29 cellular contexts compared by ENCODE assay signal in genomic region chr5:438481-438981, GRCh38. TPM values are rescaled to one million over a fixed set of nuclear protein-coding genes. Genes with fewer than 3 reads are reported as not detected.
DNase-seq lines count a peak whose midpoint lies in the region; ATAC-seq and TF ChIP-seq lines count a peak whose summit lies in the region.
"Had no signal": no experiment of that assay in that cellular context is flagged by ENCODE, and none has a peak within 500 bp of the region (broad histone marks: within the 10 kb centered on the region; RNA-seq: fewer than 3 reads in every experiment).

No MANE protein-coding gene starts in this region.

- CTCF ChIA-PET in activated CD4-positive, alpha-beta T cell treated with anti-CD3 and anti-CD28 coated beads for 36 hours (lab: Charles Lee): interaction anchor here (0.8 to 1.0 kb wide), 2 partner anchors 8 to 52 kb away, joined by 3 to 4 read pairs; no protein-coding TSS in a partner anchor

- DNase-seq in activated CD4-positive, alpha-beta T cell treated with anti-CD3 and anti-CD28 coated beads for 36 hours: peak; percentile 5
- DNase-seq in activated CD4-positive, alpha-beta T cell treated with anti-CD3 and anti-CD28 coated beads, Interleukin-2, amount 50 U/mL, for 1 hour: no peak
- DNase-seq in H9 (peak; percentile 18), dorsolateral prefrontal cortex (peak in 6 of 10 donors; percentile 3 to 43 (median 20)), trophoblast cell (no peak), SKM-1 (lab: John Stamatoyannopoulos, UW; ENCODE audit: unreplicated experiment) (no peak), WERI-Rb-1 (no peak)
- DNase-seq: activated CD4-positive, alpha-beta memory T cell treated with anti-CD3 and anti-CD28 coated beads, Interleukin-2, amount 10 ng/mL, durations not matched to agents 7 days and 5 days; activated CD4-positive, CD25-positive, alpha-beta regulatory T cell treated with anti-CD3 and anti-CD28 coated beads, Interleukin-2, amount 50 U/mL, for 72 hours; central memory CD4-positive, alpha-beta T cell; COR-L47; cortex of kidney; effector memory CD8-positive, alpha-beta T cell; erythroblast; HCEC 1CT; left lung; mesendoderm; NCI-H1436; NCI-H2081 treated with DMSO at 0.1 percent for 48 hours; NCI-H82; stimulated activated CD4-positive, alpha-beta T cell treated with anti-CD3 and anti-CD28 coated beads, Interleukin-12 subunit alpha, Interleukin-12 subunit beta, amount 100 ng/mL, for 4 hours; stimulated activated CD4-positive, alpha-beta T cell treated with anti-CD3 and anti-CD28 coated beads, Interleukin-4, amount 100 ng/mL, for 24 hours; T-cell; upper lobe of right lung had no signal

- H3K9me3 ChIP-seq in H9 (ENCODE audit: control insufficient read depth, low read depth, low read length): no peaks in the 10 kb centered on the region
- no peaks in the 10 kb centered on the region for H3K9me3 ChIP-seq in trophoblast cell (ENCODE audit: insufficient read depth, low read depth, low read length)
- no peaks in the 10 kb centered on the region for H3K9me3 ChIP-seq in WERI-Rb-1 (ENCODE audit: severe bottlenecking)
- H3K9me3 ChIP-seq: left lung, right lobe of liver, SJSA1, upper lobe of right lung had no signal

- H3K36me3 ChIP-seq in trophoblast cell (ENCODE audit: control insufficient read depth in 1 of 2, insufficient read depth in 2 of 2, low read length in 2 of 2): no peaks in the 10 kb centered on the region
- H3K36me3 ChIP-seq in WERI-Rb-1: no peaks in the 10 kb centered on the region
- H3K36me3 ChIP-seq: left lung, right lobe of liver, upper lobe of right lung had no signal

- H3K4me3 Mint-ChIP-seq in activated CD4-positive, alpha-beta T cell treated with anti-CD3 and anti-CD28 coated beads for 36 hours: no peak overlapping the region
- no peak overlapping the region for H3K4me3 Mint-ChIP-seq in H9
- H3K4me3 Mint-ChIP-seq: activated CD4-positive, alpha-beta memory T cell treated with anti-CD3 and anti-CD28 coated beads, Interleukin-2, amount 10 ng/mL, durations not matched to agents 7 days and 5 days; effector memory CD8-positive, alpha-beta T cell; T-cell had no signal

- H3K27me3 Mint-ChIP-seq in activated CD4-positive, alpha-beta T cell treated with anti-CD3 and anti-CD28 coated beads for 36 hours: no peaks in the 10 kb centered on the region
- H3K27me3 Mint-ChIP-seq in H9 (ENCODE audit: low read depth): peaks cover 31% of the 10 kb centered on the region
- H3K27me3 Mint-ChIP-seq: activated CD4-positive, alpha-beta memory T cell treated with anti-CD3 and anti-CD28 coated beads, Interleukin-2, amount 10 ng/mL, durations not matched to agents 7 days and 5 days had no signal

- H2BK120ac ChIP-seq in H9 (ENCODE audit: low read depth, low read length, poor library complexity, severe bottlenecking) (no peak overlapping the region), trophoblast cell (ENCODE audit: insufficient read depth, low read length, poor library complexity) (no peak overlapping the region)

- no peak overlapping the region for H3K4me3 ChIP-seq in dorsolateral prefrontal cortex
- peak overlapping the region; percentile 36 for H3K4me3 ChIP-seq in trophoblast cell (ENCODE audit: low read depth, low read length)
- H3K4me3 ChIP-seq in WERI-Rb-1 (ENCODE audit: low read depth, low read length): no peak overlapping the region
- H3K4me3 ChIP-seq: left lung, right lobe of liver, SJSA1, upper lobe of right lung had no signal

- no peak overlapping the region for H4K5ac ChIP-seq in H9 (ENCODE audit: insufficient read length, low read depth, low read length)

- no peak overlapping the region for H4K8ac ChIP-seq in H9 (replicated peaks; ENCODE audit: insufficient read length, low read depth, low read length)
- no peak overlapping the region for H4K8ac ChIP-seq in trophoblast cell (ENCODE audit: low read depth, low read length)

- no peak overlapping the region for H3K18ac ChIP-seq in H9 (ENCODE audit: insufficient read length, low read depth, low read length)
- no peak overlapping the region for H3K18ac ChIP-seq in trophoblast cell (ENCODE audit: low read length)

- H3K79me2 ChIP-seq in H9 (ENCODE audit: insufficient read depth, low read length) (peaks cover 3% of the 10 kb centered on the region; the same call in 1 of the 2 replicates), trophoblast cell (ENCODE audit: control insufficient read depth, insufficient read depth, low read length, poor library complexity) (peaks cover 10% of the 10 kb centered on the region)

- H2BK20ac ChIP-seq in H9 (ENCODE audit: low read depth, low read length, poor library complexity, severe bottlenecking): no peak overlapping the region

- H4K20me1 ChIP-seq in H9 (ENCODE audit: control insufficient read depth, insufficient read depth, insufficient read length): no peaks in the 10 kb centered on the region

- H3K4me2 ChIP-seq in H9 (ENCODE audit: insufficient read depth, insufficient read length, low read length) (no peak overlapping the region), trophoblast cell (ENCODE audit: low read length) (no peak overlapping the region)

- no peak overlapping the region for H3K4ac ChIP-seq in H9 (ENCODE audit: low read depth, low read length)
- H3K4ac ChIP-seq in trophoblast cell (ENCODE audit: low read depth, low read length): no peak overlapping the region

- H3K27ac ChIP-seq in H9 (ENCODE audit: insufficient read length, low read depth, low read length): no peak overlapping the region
- H3K27ac ChIP-seq in dorsolateral prefrontal cortex: no peak overlapping the region
- H3K27ac ChIP-seq in trophoblast cell (ENCODE audit: low read depth, low read length): no peak overlapping the region
- no peak overlapping the region for H3K27ac ChIP-seq in WERI-Rb-1
- H3K27ac ChIP-seq: 22Rv1, C4-2B, left lung, right lobe of liver, SJSA1, upper lobe of right lung had no signal

- H2BK12ac ChIP-seq in H9 (ENCODE audit: insufficient read length, low read depth, low read length) (no peak overlapping the region), trophoblast cell (ENCODE audit: low read length) (no peak overlapping the region)

- H3T11ph ChIP-seq in H9 (ENCODE audit: low read length): no peak overlapping the region

- no peak overlapping the region; the same call in 1 of the 2 replicates for H3K14ac ChIP-seq in H9 (ENCODE audit: insufficient read depth, low read length)
- H3K14ac ChIP-seq in trophoblast cell (ENCODE audit: low read length): no peak overlapping the region

- H3K27me3 ChIP-seq in H9 (ENCODE audit: insufficient read depth, low read length): no peaks in the 10 kb centered on the region
- peaks cover 0 to 7% (median 0%) of the 10 kb centered on the region in 45 donors for H3K27me3 ChIP-seq in dorsolateral prefrontal cortex
- H3K27me3 ChIP-seq in trophoblast cell (ENCODE audit: insufficient read depth, low read length): no peaks in the 10 kb centered on the region
- no peaks in the 10 kb centered on the region for H3K27me3 ChIP-seq in WERI-Rb-1 (ENCODE audit: insufficient read depth, low read depth, severe bottlenecking)
- H3K27me3 ChIP-seq: left lung, right lobe of liver, SJSA1, upper lobe of right lung had no signal

- ATAC-seq in activated CD4-positive, alpha-beta T cell treated with anti-CD3 and anti-CD28 coated beads for 36 hours: no peak
- ATAC-seq in HG03196 (IDR thresholded peaks at IDR 0.05; ENCODE audit: unreplicated experiment): no peak
- ATAC-seq: effector memory CD8-positive, alpha-beta T cell; left lung; right lobe of liver; T-cell; upper lobe of right lung had no signal

- peaks cover 2% of the 10 kb centered on the region for H3K79me1 ChIP-seq in H9 (ENCODE audit: insufficient read depth, low read depth, low read length, poor library complexity, severe bottlenecking)
- H3K79me1 ChIP-seq in trophoblast cell (ENCODE audit: low read length): peaks cover 7% of the 10 kb centered on the region

- H2BK5ac ChIP-seq in H9 (ENCODE audit: insufficient read length, low read length): no peak overlapping the region
- H2BK5ac ChIP-seq in trophoblast cell (ENCODE audit: low read depth, low read length, poor library complexity): no peak overlapping the region

- H3K4me1 ChIP-seq in H9 (ENCODE audit: insufficient read depth, low read length) (no peaks in the 10 kb centered on the region), trophoblast cell (ENCODE audit: control insufficient read depth in 1 of 2, insufficient read depth in 2 of 2, low read length in 2 of 2) (peaks cover 9% of the 10 kb centered on the region in 2 experiments)

- H3K36me3 Mint-ChIP-seq in activated CD4-positive, alpha-beta T cell treated with anti-CD3 and anti-CD28 coated beads for 36 hours (ENCODE audit: low read depth): peaks cover 4% of the 10 kb centered on the region
- H3K36me3 Mint-ChIP-seq in H9 (ENCODE audit: insufficient read depth in 1 of 3, low read depth in 3 of 3): no peaks in the 10 kb centered on the region; a peak in 1 of 7 replicates
- H3K36me3 Mint-ChIP-seq: T-cell had no signal

- no peak overlapping the region for H3K23ac ChIP-seq in H9 (ENCODE audit: insufficient read length, low read depth, low read length)
- H3K23ac ChIP-seq in trophoblast cell (ENCODE audit: low read length): no peak overlapping the region

- no peak overlapping the region for H3K9ac ChIP-seq in H9 (ENCODE audit: extremely low read depth, insufficient read length, low read length)
- no peak overlapping the region for H3K9ac ChIP-seq in trophoblast cell (ENCODE audit: low read length)

- POLR2A ChIA-PET in activated CD4-positive, alpha-beta T cell treated with anti-CD3 and anti-CD28 coated beads for 36 hours (lab: Charles Lee): no interaction called here

- no peak overlapping the region for H4K91ac ChIP-seq in H9 (ENCODE audit: insufficient read length, low read depth, low read length)
- H4K91ac ChIP-seq in trophoblast cell (ENCODE audit: low read depth, low read length): no peak overlapping the region

- H3K4me1 Mint-ChIP-seq in activated CD4-positive, alpha-beta T cell treated with anti-CD3 and anti-CD28 coated beads for 36 hours: peaks cover 9% of the 10 kb centered on the region
- peaks cover 0 to 4% of the 10 kb centered on the region in 2 experiments; a peak in 3 of 4 replicates for H3K4me1 Mint-ChIP-seq in H9

- no peak overlapping the region for H2BK15ac ChIP-seq in H9 (ENCODE audit: low read depth, low read length)

- no peak overlapping the region for H4K12ac ChIP-seq in trophoblast cell (ENCODE audit: low read depth, low read length)

- no peak overlapping the region for H3K27ac Mint-ChIP-seq in activated CD4-positive, alpha-beta T cell treated with anti-CD3 and anti-CD28 coated beads for 36 hours
- H3K27ac Mint-ChIP-seq in H9: no peak overlapping the region
- H3K27ac Mint-ChIP-seq: activated CD4-positive, alpha-beta memory T cell treated with anti-CD3 and anti-CD28 coated beads, Interleukin-2, amount 10 ng/mL, durations not matched to agents 7 days and 5 days; effector memory CD8-positive, alpha-beta T cell; T-cell had no signal

- H2AK5ac ChIP-seq in H9 (ENCODE audit: insufficient read length, low read length) (no peak overlapping the region), trophoblast cell (ENCODE audit: low read length) (no peak overlapping the region)

- no CpG with 5 or more reads among the region's 14 CpGs for WGBS in H9 (ENCODE audit: extremely low coverage, insufficient read length, low lambda C conversion rate)
- WGBS in trophoblast cell (ENCODE audit: extremely low coverage, insufficient coverage, insufficient read length): no CpG with 5 or more reads among the region's 14 CpGs

- no peaks in the 10 kb centered on the region for H3K9me3 Mint-ChIP-seq in activated CD4-positive, alpha-beta T cell treated with anti-CD3 and anti-CD28 coated beads for 36 hours (ENCODE audit: low read depth)
- 0 out of 5 replicates have a peak, but pooled peaks cover 0 to 3% of the 10 kb centered on the region in 2 experiments for H3K9me3 Mint-ChIP-seq in H9
- H3K9me3 Mint-ChIP-seq: activated CD4-positive, alpha-beta memory T cell treated with anti-CD3 and anti-CD28 coated beads, Interleukin-2, amount 10 ng/mL, durations not matched to agents 7 days and 5 days; effector memory CD8-positive, alpha-beta T cell; T-cell had no signal

- H2AFZ ChIP-seq in H9 (ENCODE audit: low read length) (no peak overlapping the region), trophoblast cell (ENCODE audit: insufficient read depth, low read length, poor library complexity) (no peak overlapping the region)

- H3K23me2 ChIP-seq in H9 (ENCODE audit: insufficient read length, low read depth, low read length, poor library complexity, severe bottlenecking): peaks cover 10% of the 10 kb centered on the region

- intact Hi-C loops in activated CD4-positive, alpha-beta T cell treated with anti-CD3 and anti-CD28 coated beads for 36 hours (cut with DNase I, micrococcal nuclease): loop anchor here in 1 of 2 experiments (5.0 kb wide), 1 partner anchor 121 kb away; no protein-coding TSS in a partner anchor
- intact Hi-C loops in dorsolateral prefrontal cortex (cut with DNase I): no loop called here

- no peak overlapping the region for H3K56ac ChIP-seq in H9 (ENCODE audit: insufficient read length, low read depth, low read length)

- TF ChIP-seq CTCF in H9 (conservative IDR thresholded peaks at IDR 0.05) (no peak), dorsolateral prefrontal cortex (IDR thresholded peaks at IDR 0.05 in 54 of 56, conservative IDR thresholded peaks at IDR 0.05 in 2 of 56; ENCODE audit: low read depth in 1 of 56, partially characterized antibody in 56 of 56) (no peak), WERI-Rb-1 (IDR thresholded peaks at IDR 0.05; ENCODE audit: low read depth, low read length) (no peak)

RNA-seq across cellular contexts. Expression of gene EXOC3, which starts 4.4 kb away (rescaled TPM):
- 10 to 100 TPM; 49.7 to 62.7 TPM for total RNA-seq in activated CD4-positive, alpha-beta T cell treated with anti-CD3 and anti-CD28 coated beads for 36 hours
- total RNA-seq in H9 (2021) (36.7 and 37.6 TPM in 2 replicates), dorsolateral prefrontal cortex (100 to 1,000 TPM in 4 of 120 experiments, 10 to 100 TPM in 116; 50.6 to 107 (median 77.8) TPM)
- polyA plus RNA-seq in trophoblast cell (2013): 24.0 and 24.2 TPM in 2 replicates

Comparison
In these comparisons a context has a peak if more than half of its experiments do, and no peak if none do; other contexts are left out.
1. DNase-seq: peak in activated CD4-positive, alpha-beta T cell treated with anti-CD3 and anti-CD28 coated beads for 36 hours (single experiment), H9 (single experiment) and dorsolateral prefrontal cortex (6 of 10); none in activated CD4-positive, alpha-beta T cell treated with anti-CD3 and anti-CD28 coated beads, Interleukin-2, amount 50 U/mL, for 1 hour (single experiment), trophoblast cell (0 of 2), SKM-1 (single experiment) and WERI-Rb-1 (single experiment).